8 cellular contexts compared by ENCODE assay signal in genomic region chr20:2102585-2103453, GRCh38. TPM values are rescaled to one million over a fixed set of nuclear protein-coding genes. Genes with fewer than 3 reads are reported as not detected.
A peak's percentile ranks its signal among the peaks of the same experiment; 100 is the strongest.
DNase-seq lines count a peak whose midpoint lies in the region; ATAC-seq and TF ChIP-seq lines count a peak whose summit lies in the region.

No MANE protein-coding gene starts in this region.

- dilution Hi-C loops in mammary epithelial cell (cut with HindIII; ENCODE audit: low sequenced_read_pairs): no loop called here

- in situ Hi-C loops in mammary epithelial cell (cut with MboI; ENCODE audit: low sequenced_read_pairs in 2 of 2): no loop called here

- H2AFZ ChIP-seq in mammary epithelial cell (ENCODE audit: low read depth, low read length): peak overlapping the region; percentile 89

- DNase-seq in NCI-H2107 (lab: John Stamatoyannopoulos, UW) (peak; percentile 63), WERI-Rb-1 (peak; percentile 84), mammary epithelial cell (peak; percentile 85), inferior parietal cortex (ENCODE audit: extremely low spot score) (peak; percentile 80), spleen (peak; percentile 97)

- intact Hi-C loops in mammary epithelial cell (cut with micrococcal nuclease) (loop anchor here (2.0 to 5.0 kb wide), 2 partner anchors 70 to 349 kb away; no protein-coding TSS in a partner anchor), spleen (cut with DNase I; ENCODE audit: low total_unique reads) (no loop called here)

- CTCF ChIA-PET in mammary epithelial cell (lab: Charles Lee; ENCODE audit: low non-redundant PET): interaction anchor here (0.6 kb wide), 1 partner anchor 191 kb away, joined by 3 read pairs; no protein-coding TSS in a partner anchor

- H3K27me3 ChIP-seq in WERI-Rb-1 (ENCODE audit: insufficient read depth, low read depth, severe bottlenecking) (no peaks in the 10 kb centered on the region), mammary epithelial cell (ENCODE audit: insufficient read depth, low read length) (no peaks in the 10 kb centered on the region), spleen (replicated peaks in 1 of 7) (no peaks in the 10 kb centered on the region)

- peaks cover 53% of the 10 kb centered on the region for H3K79me2 ChIP-seq in mammary epithelial cell (ENCODE audit: insufficient read depth, low read length)

- TSS peak; percentile 15 for BruUV-seq in mammary epithelial cell (replicated peaks; lab: Mats Ljungman, UMichigan)

- TF ChIP-seq CTCF in 22Rv1 (IDR thresholded peaks at IDR 0.05): no peak
- TF ChIP-seq CTCF in WERI-Rb-1 (IDR thresholded peaks at IDR 0.05; ENCODE audit: low read depth, low read length): no peak
- TF ChIP-seq CTCF in mammary epithelial cell (conservative IDR thresholded peaks at IDR 0.05 in 1 of 2, IDR thresholded peaks at IDR 0.05 in 1 of 2; ENCODE audit: extremely low read depth in 1 of 2, insufficient read depth in 1 of 2, low read depth in 1 of 2, low read length in 2 of 2): peak in 1 of 2 donors; percentile 2
- TF ChIP-seq CTCF in spleen (IDR thresholded peaks at IDR 0.05 in 8 of 11, conservative IDR thresholded peaks at IDR 0.05 in 3 of 11): peak in 3 of 11 experiments; percentile 0 to 13 (median 7)

- H3K9ac ChIP-seq in mammary epithelial cell (ENCODE audit: insufficient read depth, low read length): peak overlapping the region; percentile 99

- H3K4me3 ChIP-seq in WERI-Rb-1 (ENCODE audit: low read depth, low read length) (peak overlapping the region; percentile 73), mammary epithelial cell (replicated peaks in 1 of 3; ENCODE audit: insufficient read depth in 1 of 3, low read depth in 2 of 3, low read length in 3 of 3) (peak overlapping the region; percentile 77 to 91 (median 89)), spleen (peak overlapping the region; percentile 80 to 97 (median 94))

- H3K4me1 ChIP-seq in mammary epithelial cell (ENCODE audit: insufficient read depth, low read length) (peaks cover 22% of the 10 kb centered on the region), spleen (peaks cover 33 to 63% (median 56%) of the 10 kb centered on the region in 6 donors)

- H3K9me3 ChIP-seq in WERI-Rb-1 (ENCODE audit: severe bottlenecking) (no peaks in the 10 kb centered on the region), mammary epithelial cell (replicated peaks; ENCODE audit: insufficient read depth, low read length) (no peaks in the 10 kb centered on the region), spleen (no peaks in the 10 kb centered on the region)

- H3K36me3 ChIP-seq in WERI-Rb-1: peaks cover 44% of the 10 kb centered on the region
- peaks cover 7% of the 10 kb centered on the region for H3K36me3 ChIP-seq in mammary epithelial cell (ENCODE audit: insufficient read depth, low read length)
- H3K36me3 ChIP-seq in spleen: peaks cover 0 to 21% (median 2%) of the 10 kb centered on the region in 6 donors

- ATAC-seq in GM18511 (IDR thresholded peaks at IDR 0.05; ENCODE audit: unreplicated experiment) (peak; percentile 62), HG02981 (IDR thresholded peaks at IDR 0.05; ENCODE audit: unreplicated experiment) (peak; percentile 58)

- H3K4me2 ChIP-seq in mammary epithelial cell (ENCODE audit: insufficient read depth, low read depth, low read length): peak overlapping the region; percentile 94

- no peaks in the 10 kb centered on the region for H4K20me1 ChIP-seq in mammary epithelial cell (ENCODE audit: insufficient read depth, low read length)

- H3K27ac ChIP-seq in 22Rv1 (peak overlapping the region; percentile 97), WERI-Rb-1 (peak overlapping the region; percentile 100), mammary epithelial cell (ENCODE audit: insufficient read depth, low read depth, low read length) (peak overlapping the region; percentile 99), spleen (peak overlapping the region; percentile 97 to 100 (median 99))

- under 1% methylated on average over 18 of the region's 95 CpGs for WGBS in mammary epithelial cell (ENCODE audit: low coverage, missing lambda C conversion rate)
- 0% methylated on average over 37 to 95 of the region's 95 CpGs for WGBS in spleen, 5 donors

- TF ChIP-seq POLR2A in spleen (IDR thresholded peaks at IDR 0.05): peak in 2 of 3 donors; percentile 70 to 83

RNA-seq across cellular contexts. Expression of gene STK35, which starts 1.2 kb away (rescaled TPM):
- total RNA-seq in mammary epithelial cell: 10 to 100 TPM; 21.1 to 30.0 TPM
- 16.0 TPM for polyA plus RNA-seq in mammary epithelial cell
- polyA minus RNA-seq in mammary epithelial cell: 26.9 TPM
- 10 to 100 TPM; 12.1 to 25.4 (median 16.7) TPM for total RNA-seq in spleen
- 1 to 10 TPM; 1.8 to 4.7 (median 2.2) TPM for polyA plus RNA-seq in spleen

Comparison
In these comparisons a context has a peak if more than half of its experiments do, and no peak if none do; other contexts are left out.
1. Peak in every context shown above with its lines: DNase-seq, ATAC-seq, H3K4me3 ChIP-seq and H3K27ac ChIP-seq.